In genomic region chr11:64292458-64293254, GRCh38 we compare ENCODE assay signal across 1 cellular context.
TF ChIP-seq lines count a peak whose summit lies in the region.

No MANE protein-coding gene starts in this region.

TF ChIP-seq in WTC11, 78 proteins besides CTCF, POLR2A, EP300 and RAD21 (continued from another document):
- TF ChIP-seq HMGXB4 (CRISPR knock-in tag; IDR thresholded peaks at IDR 0.05) = no peak
- no peak for TF ChIP-seq TP53 (CRISPR knock-in tag; IDR thresholded peaks at IDR 0.05)
- TF ChIP-seq, protein P1, sequence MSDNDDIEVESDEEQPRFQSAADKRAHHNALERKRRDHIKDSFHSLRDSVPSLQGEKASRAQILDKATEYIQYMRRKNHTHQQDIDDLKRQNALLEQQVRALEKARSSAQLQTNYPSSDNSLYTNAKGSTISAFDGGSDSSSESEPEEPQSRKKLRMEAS (CRISPR knock-in tag; IDR thresholded peaks at IDR 0.05) = no peak
- no peak for TF ChIP-seq ZBTB21 (CRISPR knock-in tag; IDR thresholded peaks at IDR 0.05; ENCODE audit: borderline replicate concordance)
- no peak for TF ChIP-seq GTF2I (CRISPR knock-in tag; conservative IDR thresholded peaks at IDR 0.05)
- TF ChIP-seq, protein P2, sequence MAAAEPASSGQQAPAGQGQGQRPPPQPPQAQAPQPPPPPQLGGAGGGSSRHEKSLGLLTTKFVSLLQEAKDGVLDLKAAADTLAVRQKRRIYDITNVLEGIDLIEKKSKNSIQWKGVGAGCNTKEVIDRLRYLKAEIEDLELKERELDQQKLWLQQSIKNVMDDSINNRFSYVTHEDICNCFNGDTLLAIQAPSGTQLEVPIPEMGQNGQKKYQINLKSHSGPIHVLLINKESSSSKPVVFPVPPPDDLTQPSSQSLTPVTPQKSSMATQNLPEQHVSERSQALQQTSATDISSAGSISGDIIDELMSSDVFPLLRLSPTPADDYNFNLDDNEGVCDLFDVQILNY (CRISPR knock-in tag; IDR thresholded peaks at IDR 0.05) = no peak
- TF ChIP-seq, protein P3, sequence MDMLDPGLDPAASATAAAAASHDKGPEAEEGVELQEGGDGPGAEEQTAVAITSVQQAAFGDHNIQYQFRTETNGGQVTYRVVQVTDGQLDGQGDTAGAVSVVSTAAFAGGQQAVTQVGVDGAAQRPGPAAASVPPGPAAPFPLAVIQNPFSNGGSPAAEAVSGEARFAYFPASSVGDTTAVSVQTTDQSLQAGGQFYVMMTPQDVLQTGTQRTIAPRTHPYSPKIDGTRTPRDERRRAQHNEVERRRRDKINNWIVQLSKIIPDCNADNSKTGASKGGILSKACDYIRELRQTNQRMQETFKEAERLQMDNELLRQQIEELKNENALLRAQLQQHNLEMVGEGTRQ (CRISPR knock-in tag; IDR thresholded peaks at IDR 0.05) = no peak
